Comparison of ENCODE assay signal across 8 cellular contexts in the genomic region with DNA sequence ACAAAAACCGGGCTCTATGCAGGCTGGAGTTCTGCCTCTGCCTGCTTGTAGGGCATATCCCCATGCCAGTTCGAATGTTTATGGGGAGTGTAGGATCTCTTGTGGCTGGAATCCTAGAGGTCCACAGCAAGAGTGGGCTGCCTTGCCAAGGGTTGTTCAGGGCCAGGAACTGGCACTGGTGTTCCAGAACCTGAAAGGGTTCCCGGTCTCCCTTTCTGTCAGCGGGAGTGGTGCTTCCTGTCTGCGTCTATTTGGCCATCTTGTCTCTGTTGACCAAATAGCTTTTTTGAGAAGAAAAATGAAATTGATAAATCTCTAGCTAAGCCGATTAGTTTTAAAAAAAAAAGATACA. TPM values are rescaled to one million over a fixed set of nuclear protein-coding genes. Genes with fewer than 3 reads are reported as not detected.
DNase-seq lines count a peak whose midpoint lies in the region; ATAC-seq and TF ChIP-seq lines count a peak whose summit lies in the region.

No MANE protein-coding gene starts in this region.

- no peaks in the 10 kb centered on the region for H3K9me3 ChIP-seq in skeletal muscle tissue (ENCODE audit: control insufficient read depth in 3 of 3, low read length in 3 of 3)
- no peaks in the 10 kb centered on the region for H3K9me3 ChIP-seq in uterus

- no peaks in the 10 kb centered on the region for H3F3A ChIP-seq in GM23338 (replicated peaks; ENCODE audit: low read depth)

- H3K27ac ChIP-seq in GM23338 (ENCODE audit: low read depth) (peak overlapping the region; percentile 90), skeletal muscle tissue (ENCODE audit: low read depth, low read length) (peak overlapping the region; percentile 77), uterus (no peak overlapping the region)

- intact Hi-C loops in uterus (cut with DNase I; ENCODE audit: low total_unique reads) = no loop called here

- no peak for TF ChIP-seq CTCF in GM23338 (conservative IDR thresholded peaks at IDR 0.05; ENCODE audit: low read depth in 2 of 2)
- TF ChIP-seq CTCF in uterus (IDR thresholded peaks at IDR 0.05) = no peak

- H3K9ac ChIP-seq in skeletal muscle tissue (ENCODE audit: low read depth in 1 of 3, low read length in 3 of 3) = peak overlapping the region; percentile 83 to 92 (median 91)

- no peaks in the 10 kb centered on the region for H3K27me3 ChIP-seq in GM23338 (ENCODE audit: insufficient read depth)
- H3K27me3 ChIP-seq in skeletal muscle tissue (ENCODE audit: control insufficient read depth in 3 of 3, insufficient read depth in 3 of 3, low read length in 3 of 3) = no peaks in the 10 kb centered on the region
- no peaks in the 10 kb centered on the region for H3K27me3 ChIP-seq in uterus

- peak overlapping the region; percentile 70 for H3K4me3 ChIP-seq in GM23338
- peak overlapping the region; percentile 61 for H3K4me3 ChIP-seq in iPS-11a (ENCODE audit: low read depth, low read length)
- H3K4me3 ChIP-seq in skeletal muscle tissue (ENCODE audit: low read length in 3 of 3) = peak overlapping the region; percentile 74 to 89 (median 79)
- H3K4me3 ChIP-seq in uterus = peak overlapping the region in 1 of 2 donors; percentile 49

- H2AFZ ChIP-seq in GM23338 = peak overlapping the region; percentile 90

- no peak for TF ChIP-seq POLR2A in uterus (IDR thresholded peaks at IDR 0.05)

- H3K4me3 Mint-ChIP-seq in GM23338 = peak overlapping the region; percentile 85
- peak overlapping the region; percentile 90 for H3K4me3 Mint-ChIP-seq in activated naive CD8-positive, alpha-beta T cell treated with anti-CD3 and anti-CD28 coated beads for 36 hours

- H3K4me1 Mint-ChIP-seq in GM23338 = peaks cover 6% of the 10 kb centered on the region; the same call in 1 of the 3 replicates
- H3K4me1 Mint-ChIP-seq in activated naive CD8-positive, alpha-beta T cell treated with anti-CD3 and anti-CD28 coated beads for 36 hours = peaks cover 8% of the 10 kb centered on the region

- peak overlapping the region; percentile 87 for H3K27ac Mint-ChIP-seq in GM23338
- H3K27ac Mint-ChIP-seq in activated naive CD8-positive, alpha-beta T cell treated with anti-CD3 and anti-CD28 coated beads for 36 hours = no peak overlapping the region

- H3K4me2 ChIP-seq in GM23338 = peak overlapping the region; percentile 94

- no peaks in the 10 kb centered on the region for H3K27me3 Mint-ChIP-seq in GM23338 (ENCODE audit: insufficient read depth, low read depth, poor library complexity)
- H3K27me3 Mint-ChIP-seq in activated naive CD8-positive, alpha-beta T cell treated with anti-CD3 and anti-CD28 coated beads for 36 hours = peaks cover 9% of the 10 kb centered on the region

- no peaks in the 10 kb centered on the region for H3K79me2 ChIP-seq in GM23338 (replicated peaks; ENCODE audit: insufficient read depth)

- no peaks in the 10 kb centered on the region for H4K20me1 ChIP-seq in GM23338 (replicated peaks; ENCODE audit: insufficient read depth)

- DNase-seq in GM23338 (ENCODE audit: low spot score) = no peak
- no peak for DNase-seq in activated naive CD8-positive, alpha-beta T cell treated with anti-CD3 and anti-CD28 coated beads for 36 hours
- DNase-seq in uterus = no peak
- no peak for DNase-seq in COR-L47 (lab: John Stamatoyannopoulos, UW)
- DNase-seq in hippocampal formation (lab: John Stamatoyannopoulos, UW) = no peak
- no peak for DNase-seq in SKM-1 (lab: John Stamatoyannopoulos, UW; ENCODE audit: unreplicated experiment)

- H3K4me1 ChIP-seq in GM23338 (ENCODE audit: insufficient read depth) (peaks cover 10% of the 10 kb centered on the region; the same call in 1 of the 2 replicates), skeletal muscle tissue (ENCODE audit: control insufficient read depth in 3 of 3, insufficient read depth in 3 of 3, low read length in 3 of 3) (peaks cover 8 to 11% (median 9%) of the 10 kb centered on the region in 3 donors), uterus (no peaks in the 10 kb centered on the region)

- H3K36me3 Mint-ChIP-seq in GM23338 (ENCODE audit: low read depth) = no peaks in the 10 kb centered on the region
- no peaks in the 10 kb centered on the region for H3K36me3 Mint-ChIP-seq in activated naive CD8-positive, alpha-beta T cell treated with anti-CD3 and anti-CD28 coated beads for 36 hours

- ATAC-seq in GM23338 = no peak; the same call in 2 of the 3 replicates

- no peaks in the 10 kb centered on the region for H3K9me3 Mint-ChIP-seq in GM23338
- H3K9me3 Mint-ChIP-seq in activated naive CD8-positive, alpha-beta T cell treated with anti-CD3 and anti-CD28 coated beads for 36 hours = no peaks in the 10 kb centered on the region

- H3K9me2 ChIP-seq in GM23338 (ENCODE audit: insufficient read depth) = no peaks in the 10 kb centered on the region

- H3K36me3 ChIP-seq in GM23338 (ENCODE audit: insufficient read depth) (no peaks in the 10 kb centered on the region), skeletal muscle tissue (ENCODE audit: control insufficient read depth in 3 of 3, insufficient read depth in 3 of 3, low read length in 3 of 3) (no peaks in the 10 kb centered on the region), uterus (no peaks in the 10 kb centered on the region)

TF ChIP-seq in GM23338, 12 proteins besides CTCF, POLR2A, EP300 and RAD21 (continues in another document):
- TF ChIP-seq CREB1 (CRISPR knock-in tag; IDR thresholded peaks at IDR 0.05; ENCODE audit: low read depth) = no peak
- TF ChIP-seq NANOG (IDR thresholded peaks at IDR 0.05; ENCODE audit: borderline replicate concordance) = no peak
- TF ChIP-seq EZH2phosphoT487 (IDR thresholded peaks at IDR 0.05; ENCODE audit: unreplicated experiment) = no peak
- TF ChIP-seq JUNB (IDR thresholded peaks at IDR 0.05; ENCODE audit: unreplicated experiment) = no peak
- no peak for TF ChIP-seq ZNF331 (CRISPR knock-in tag; IDR thresholded peaks at IDR 0.05; ENCODE audit: low read depth)
- TF ChIP-seq, protein P1, sequence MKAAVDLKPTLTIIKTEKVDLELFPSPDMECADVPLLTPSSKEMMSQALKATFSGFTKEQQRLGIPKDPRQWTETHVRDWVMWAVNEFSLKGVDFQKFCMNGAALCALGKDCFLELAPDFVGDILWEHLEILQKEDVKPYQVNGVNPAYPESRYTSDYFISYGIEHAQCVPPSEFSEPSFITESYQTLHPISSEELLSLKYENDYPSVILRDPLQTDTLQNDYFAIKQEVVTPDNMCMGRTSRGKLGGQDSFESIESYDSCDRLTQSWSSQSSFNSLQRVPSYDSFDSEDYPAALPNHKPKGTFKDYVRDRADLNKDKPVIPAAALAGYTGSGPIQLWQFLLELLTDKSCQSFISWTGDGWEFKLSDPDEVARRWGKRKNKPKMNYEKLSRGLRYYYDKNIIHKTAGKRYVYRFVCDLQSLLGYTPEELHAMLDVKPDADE (IDR thresholded peaks at IDR 0.05) = no peak
- no peak for TF ChIP-seq ZNF114 (CRISPR knock-in tag; IDR thresholded peaks at IDR 0.05)

RNA-seq across cellular contexts. Expression of a gene that starts 17.8 kb away (rescaled TPM):
- total RNA-seq in GM23338 (2014; rRNA removed; shearing (Covaris generic)) = not detected in 2 replicates
- polyA plus RNA-seq in GM23338 (2016; fragmentation: Nextera tagmentation; extraction: Ambion mirVana) = not detected in 2 replicates
- not detected for total RNA-seq in activated naive CD8-positive, alpha-beta T cell treated with anti-CD3 and anti-CD28 coated beads for 36 hours
- total RNA-seq in skeletal muscle tissue (not detected), uterus (under 1 TPM in 1 of 4 donors, not detected in 3; 0.41 TPM)

RNA-seq across cellular contexts. Expression of a gene that starts 24.1 kb away (rescaled TPM):
- total RNA-seq in GM23338 (2014; rRNA removed; shearing (Covaris generic)) = not detected in 2 replicates
- 0.09 and 0.39 TPM in 2 replicates for polyA plus RNA-seq in GM23338 (2016; fragmentation: Nextera tagmentation; extraction: Ambion mirVana)
- total RNA-seq in activated naive CD8-positive, alpha-beta T cell treated with anti-CD3 and anti-CD28 coated beads for 36 hours = not detected
- total RNA-seq in skeletal muscle tissue (2.1 TPM), uterus (10 to 100 TPM in 1 of 4 donors, 1 to 10 TPM in 3; 2.8 to 14.4 (median 4.7) TPM)

RNA-seq across cellular contexts. Expression of a gene that starts 24.7 kb away (rescaled TPM):
- total RNA-seq in GM23338 (2014; rRNA removed; shearing (Covaris generic)) = not detected in 2 replicates
- not detected in 2 replicates for polyA plus RNA-seq in GM23338 (2016; fragmentation: Nextera tagmentation; extraction: Ambion mirVana)
- not detected for total RNA-seq in activated naive CD8-positive, alpha-beta T cell treated with anti-CD3 and anti-CD28 coated beads for 36 hours
- total RNA-seq in skeletal muscle tissue (under 0.01 TPM), uterus (not detected)

RNA-seq across cellular contexts. Expression of a gene that starts 55.3 kb away (rescaled TPM):
- total RNA-seq in GM23338 (2014; rRNA removed; shearing (Covaris generic)) = 1.1 TPM in 1 of 2 replicates, not detected in the other
- polyA plus RNA-seq in GM23338 (2016; fragmentation: Nextera tagmentation; extraction: Ambion mirVana) = 0.07 TPM in 1 of 2 replicates, not detected in the other
- not detected for total RNA-seq in activated naive CD8-positive, alpha-beta T cell treated with anti-CD3 and anti-CD28 coated beads for 36 hours
- 1.0 TPM for total RNA-seq in skeletal muscle tissue
- total RNA-seq in uterus = 10 to 100 TPM in 2 of 4 donors, 1 to 10 TPM in 2; 2.6 to 22.6 (median 13.8) TPM

RNA-seq across cellular contexts. Expression of a gene that starts 58.6 kb away (rescaled TPM):
- 60.9 and 77.8 TPM in 2 replicates for total RNA-seq in GM23338 (2014; rRNA removed; shearing (Covaris generic))
- 35.7 and 36.5 TPM in 2 replicates for polyA plus RNA-seq in GM23338 (2016; fragmentation: Nextera tagmentation; extraction: Ambion mirVana)
- total RNA-seq in activated naive CD8-positive, alpha-beta T cell treated with anti-CD3 and anti-CD28 coated beads for 36 hours = 1 to 10 TPM; 6.0 to 7.2 TPM
- 23.0 TPM for total RNA-seq in skeletal muscle tissue
- 100 to 1,000 TPM in 1 of 4 donors, 10 to 100 TPM in 3; 42.9 to 216 (median 62.7) TPM for total RNA-seq in uterus

Comparison
In these comparisons a context has a peak if more than half of its experiments do, and no peak if none do; other contexts are left out.
1. H3K27ac ChIP-seq: peak in GM23338 (single experiment) and skeletal muscle tissue (single experiment); none in uterus (0 of 2).